8 cellular contexts compared by ENCODE assay signal in genomic region chr22:49992921-49993648, GRCh38. TPM values are rescaled to one million over a fixed set of nuclear protein-coding genes. Genes with fewer than 3 reads are reported as not detected.
A peak's percentile ranks its signal among the peaks of the same experiment; 100 is the strongest.
DNase-seq lines count a peak whose midpoint lies in the region; ATAC-seq and TF ChIP-seq lines count a peak whose summit lies in the region.

No MANE protein-coding gene starts in this region.

- H3K4me3 Mint-ChIP-seq in naive thymus-derived CD8-positive, alpha-beta T cell, result peak overlapping the region in 1 of 10 donors; percentile 36

- H3K27ac Mint-ChIP-seq in naive thymus-derived CD8-positive, alpha-beta T cell, result peak overlapping the region in 4 of 10 donors; percentile 24 to 50 (median 43)

- no peak overlapping the region for H3K4me3 ChIP-seq in GM06990 (replicated peaks; ENCODE audit: low read depth, low read length)

- ATAC-seq in esophagus mucosa, result peak; percentile 69
- ATAC-seq in naive thymus-derived CD8-positive, alpha-beta T cell, result peak; percentile 94 to 99

- H3K27me3 ChIP-seq in GM06990 (replicated peaks; ENCODE audit: control insufficient read depth, insufficient read depth, low read length), result no peaks in the 10 kb centered on the region

- TF ChIP-seq CTCF in GM06990 (IDR thresholded peaks at IDR 0.05; ENCODE audit: insufficient read depth, low read length, poor library complexity, severe bottlenecking), result peak; percentile 95

- POLR2A ChIA-PET in naive thymus-derived CD8-positive, alpha-beta T cell (lab: Charles Lee), result interaction anchor here (0.5 to 2.6 kb wide), 5 partner anchors 10 to 66 kb away, joined by 3 to 10 read pairs (median 3); no protein-coding TSS in a partner anchor

- peaks cover 0 to 2% (median 0%) of the 10 kb centered on the region in 5 donors for H3K27me3 Mint-ChIP-seq in naive thymus-derived CD8-positive, alpha-beta T cell

- peaks cover 0 to 7% (median 4%) of the 10 kb centered on the region in 3 donors for H3K36me3 Mint-ChIP-seq in naive thymus-derived CD8-positive, alpha-beta T cell

- DNase-seq in GM06990 (ENCODE audit: extremely low read depth, insufficient read length), result no peak
- DNase-seq in NCI-H1694 treated with DMSO at 0.1 percent for 48 hours (lab: John Stamatoyannopoulos, UW), result peak; percentile 45
- DNase-seq in activated CD8-positive, alpha-beta memory T cell treated with anti-CD3 and anti-CD28 coated beads, Interleukin-2, amount 50 U/mL, for 4 hours, result peak; percentile 79
- DNase-seq in naive thymus-derived CD8-positive, alpha-beta T cell, result peak; percentile 40 to 82 (median 56)
- peak; percentile 13 for DNase-seq in stromal cell of bone marrow (ENCODE audit: low read depth)
- DNase-seq in kidney glomerular epithelial cell (lab: John Stamatoyannopoulos, UW), result no peak
- no peak for DNase-seq in cerebellum (ENCODE audit: low spot score)

- H3K36me3 ChIP-seq in GM06990 (ENCODE audit: control insufficient read depth, insufficient read depth, low read length), result no peaks in the 10 kb centered on the region

- peaks cover 1 to 25% (median 10%) of the 10 kb centered on the region in 9 donors for H3K9me3 Mint-ChIP-seq in naive thymus-derived CD8-positive, alpha-beta T cell

- H3K4me1 Mint-ChIP-seq in naive thymus-derived CD8-positive, alpha-beta T cell, result peaks cover 4 to 8% (median 6%) of the 10 kb centered on the region in 4 donors

RNA-seq across cellular contexts. Expression of gene IL17REL, which starts 19.5 kb away (rescaled TPM):
- total RNA-seq in esophagus mucosa (not detected), cerebellum (0.27 TPM)
- not detected for total RNA-seq in naive thymus-derived CD8-positive, alpha-beta T cell
- polyA plus RNA-seq in naive thymus-derived CD8-positive, alpha-beta T cell, result not detected

RNA-seq across cellular contexts. Expression of gene PIM3, which starts 32.5 kb away (rescaled TPM):
- 50.5 TPM for total RNA-seq in esophagus mucosa
- total RNA-seq in naive thymus-derived CD8-positive, alpha-beta T cell, result 10 to 100 TPM; 42.0 to 44.0 TPM
- polyA plus RNA-seq in naive thymus-derived CD8-positive, alpha-beta T cell, result 10 to 100 TPM; 12.4 to 26.0 (median 13.6) TPM
- 9.2 TPM for total RNA-seq in cerebellum

Comparison
In these comparisons a context has a peak if more than half of its experiments do, and no peak if none do; other contexts are left out.
1. DNase-seq: peak in NCI-H1694 treated with DMSO at 0.1 percent for 48 hours (single experiment), activated CD8-positive, alpha-beta memory T cell treated with anti-CD3 and anti-CD28 coated beads, Interleukin-2, amount 50 U/mL, for 4 hours (single experiment), naive thymus-derived CD8-positive, alpha-beta T cell (10 of 10) and stromal cell of bone marrow (single experiment); none in GM06990 (single experiment), kidney glomerular epithelial cell (single experiment) and cerebellum (single experiment).